14 cellular contexts compared by ENCODE assay signal in genomic region chr10:99984635-99985034, GRCh38. TPM values are rescaled to one million over a fixed set of nuclear protein-coding genes. Genes with fewer than 3 reads are reported as not detected.
DNase-seq lines count a peak whose midpoint lies in the region; ATAC-seq, FAIRE-seq and TF ChIP-seq lines count a peak whose summit lies in the region.
"Had no signal": no experiment of that assay in that cellular context is flagged by ENCODE, and none has a peak within 500 bp of the region (broad histone marks: within the 10 kb centered on the region; RNA-seq: fewer than 3 reads in every experiment).

No MANE protein-coding gene starts in this region.

- H3K36me3 ChIP-seq in Karpas-422 (ENCODE audit: insufficient read depth, low read length): no peaks in the 10 kb centered on the region
- H3K36me3 ChIP-seq in endothelial cell of umbilical vein (ENCODE audit: control insufficient read depth in 2 of 2, extremely low read depth in 1 of 2, insufficient read depth in 2 of 2, low read length in 2 of 2): peaks cover 2 to 6% of the 10 kb centered on the region in 2 experiments
- H3K36me3 ChIP-seq: BE2C had no signal

- H3K4me1 ChIP-seq in Karpas-422 (ENCODE audit: low read length) (peaks cover 83% of the 10 kb centered on the region), endothelial cell of umbilical vein (ENCODE audit: control insufficient read depth, extremely low read depth, insufficient read depth, low read length) (peaks cover 54% of the 10 kb centered on the region)
- H3K4me1 ChIP-seq: BE2C had no signal

- H3K4me3 ChIP-seq in Karpas-422 (ENCODE audit: low read length): peak overlapping the region; percentile 56
- peak overlapping the region in 1 of 3 experiments; percentile 6 for H3K4me3 ChIP-seq in endothelial cell of umbilical vein (replicated peaks in 1 of 3; ENCODE audit: insufficient read depth in 1 of 3, low read depth in 1 of 3, low read length in 3 of 3)

- no peaks in the 10 kb centered on the region for H3K27me3 ChIP-seq in Karpas-422 (ENCODE audit: low read length)
- H3K27me3 ChIP-seq in endothelial cell of umbilical vein (ENCODE audit: control insufficient read depth in 2 of 2, insufficient read depth in 2 of 2, low read length in 2 of 2): no peaks in the 10 kb centered on the region
- H3K27me3 ChIP-seq: BE2C had no signal

- peak overlapping the region in 4 of 7 donors; percentile 11 to 78 (median 46) for H3K27ac Mint-ChIP-seq in CD14-positive monocyte
- H3K27ac Mint-ChIP-seq in osteocyte (ENCODE audit: unreplicated experiment): peak overlapping the region; percentile 93
- H3K27ac Mint-ChIP-seq: activated T-helper 2 cell treated with anti-CD3 and anti-CD28 coated beads, Interferon-gamma antibody, Interleukin-2, Interleukin-4, amounts not matched to agents 10 μg/mL and 5 μg/mL and 100 μg/mL, durations not matched to agents 14 hours and 24 hours and 36 hours; T-helper 17 cell had no signal

- no peak overlapping the region for H2AFZ ChIP-seq in Karpas-422 (ENCODE audit: low read length)
- no peak overlapping the region for H2AFZ ChIP-seq in endothelial cell of umbilical vein (ENCODE audit: low read depth, low read length)

- H3K27ac ChIP-seq in Karpas-422 (ENCODE audit: low read length) (peak overlapping the region; percentile 99), endothelial cell of umbilical vein (ENCODE audit: insufficient read depth, low read depth, low read length) (peak overlapping the region; percentile 82)

- DNase-seq in CD14-positive monocyte (ENCODE audit: low spot score) (no peak), Karpas-422 (no peak), endothelial cell of umbilical vein (ENCODE audit: low read depth, low spot score) (no peak), osteocyte (ENCODE audit: extremely low spot score, unreplicated experiment) (no peak)
- DNase-seq in activated CD4-positive, CD25-positive, alpha-beta regulatory T cell (lab: John Stamatoyannopoulos, UW): no peak
- DNase-seq: BE2C, DND-41, NCI-H226, T-helper 17 cell had no signal

- H3K36me3 Mint-ChIP-seq in CD14-positive monocyte: peaks cover 5 to 6% of the 10 kb centered on the region in 2 donors
- H3K36me3 Mint-ChIP-seq in osteocyte (ENCODE audit: unreplicated experiment): no peaks in the 10 kb centered on the region

- H3K9me2 ChIP-seq in Karpas-422 (replicated peaks; ENCODE audit: insufficient read depth, low read length): no peaks in the 10 kb centered on the region

- POLR2A ChIA-PET in endothelial cell of umbilical vein (lab: Charles Lee): interaction anchor here (1.2 to 1.4 kb wide), 2 partner anchors 12 to 25 kb away, joined by 3 read pairs; partner anchors contain the start of gene DNMBP

- FAIRE-seq in endothelial cell of umbilical vein (lab: Jason Lieb, UNC): no peak
- FAIRE-seq: H54 had no signal

- H3K9ac ChIP-seq in Karpas-422 (ENCODE audit: low read length): peak overlapping the region; percentile 75
- peak overlapping the region; percentile 59 for H3K9ac ChIP-seq in endothelial cell of umbilical vein (replicated peaks; ENCODE audit: extremely low read depth, insufficient read depth, low read length)

- no peaks in the 10 kb centered on the region for H3K9me1 ChIP-seq in endothelial cell of umbilical vein (replicated peaks; ENCODE audit: control insufficient read depth, extremely low read depth, insufficient read depth, low read length)

- no peaks in the 10 kb centered on the region for H4K20me1 ChIP-seq in Karpas-422 (ENCODE audit: insufficient read depth, low read depth, low read length)
- no peaks in the 10 kb centered on the region for H4K20me1 ChIP-seq in endothelial cell of umbilical vein (replicated peaks; ENCODE audit: control insufficient read depth, extremely low read depth, insufficient read depth, low read length)

- H3K9me3 ChIP-seq in Karpas-422 (ENCODE audit: low read length): no peaks in the 10 kb centered on the region
- H3K9me3 ChIP-seq in endothelial cell of umbilical vein (replicated peaks; ENCODE audit: control insufficient read depth, insufficient read depth, low read length): no peaks in the 10 kb centered on the region
- H3K9me3 ChIP-seq: BE2C had no signal

- TF ChIP-seq CTCF in CD14-positive monocyte (IDR thresholded peaks at IDR 0.05): no peak
- TF ChIP-seq CTCF in endothelial cell of umbilical vein (IDR thresholded peaks at IDR 0.05; ENCODE audit: extremely low read depth in 1 of 2, insufficient read depth in 1 of 2, low read depth in 1 of 2, low read length in 2 of 2): no peak
- no peak for TF ChIP-seq CTCF in osteocyte (IDR thresholded peaks at IDR 0.05)

- H3K9me3 Mint-ChIP-seq in CD14-positive monocyte (no peaks in the 10 kb centered on the region), osteocyte (ENCODE audit: unreplicated experiment) (no peaks in the 10 kb centered on the region)
- H3K9me3 Mint-ChIP-seq: activated T-helper 2 cell treated with anti-CD3 and anti-CD28 coated beads, Interferon-gamma antibody, Interleukin-2, Interleukin-4, amounts not matched to agents 10 μg/mL and 5 μg/mL and 100 μg/mL, durations not matched to agents 14 hours and 24 hours and 36 hours had no signal

- H3K27me3 Mint-ChIP-seq in CD14-positive monocyte (ENCODE audit: low read depth in 3 of 3) (peaks cover 0 to 5% (median 4%) of the 10 kb centered on the region in 3 donors), osteocyte (ENCODE audit: unreplicated experiment) (no peaks in the 10 kb centered on the region)
- H3K27me3 Mint-ChIP-seq: T-helper 17 cell had no signal

- no TSS peak for BruUV-seq in endothelial cell of umbilical vein (replicated peaks; lab: Mats Ljungman, UMichigan)

- H3K4me2 ChIP-seq in Karpas-422 (ENCODE audit: low read depth, low read length, poor library complexity, severe bottlenecking) (peak overlapping the region; percentile 73), endothelial cell of umbilical vein (ENCODE audit: insufficient read depth, low read length) (peak overlapping the region; percentile 76)

- H3K4me3 Mint-ChIP-seq in CD14-positive monocyte: no peak overlapping the region
- peak overlapping the region; percentile 30 for H3K4me3 Mint-ChIP-seq in osteocyte (ENCODE audit: unreplicated experiment)
- H3K4me3 Mint-ChIP-seq: T-helper 17 cell had no signal

- H3K4me1 Mint-ChIP-seq in CD14-positive monocyte (peaks cover 39% of the 10 kb centered on the region), osteocyte (ENCODE audit: unreplicated experiment) (peaks cover 49% of the 10 kb centered on the region)
- H3K4me1 Mint-ChIP-seq: T-helper 17 cell had no signal

- no peak for TF ChIP-seq POLR2A in endothelial cell of umbilical vein (IDR thresholded peaks at IDR 0.05; ENCODE audit: low read depth, low read length)

- peaks cover 68% of the 10 kb centered on the region for H3K79me2 ChIP-seq in Karpas-422 (ENCODE audit: low read length)
- H3K79me2 ChIP-seq in endothelial cell of umbilical vein (ENCODE audit: control insufficient read depth, insufficient read depth, low read length): peaks cover 92% of the 10 kb centered on the region

- CTCF ChIA-PET in endothelial cell of umbilical vein (lab: Charles Lee): interaction anchor here (2.2 to 3.9 kb wide), 4 partner anchors 19 to 61 kb away, joined by 15 to 23 read pairs (median 17); partner anchors contain the start of gene DNMBP

- ATAC-seq in GM19455 (IDR thresholded peaks at IDR 0.05; ENCODE audit: unreplicated experiment) (no peak), GM21360 (IDR thresholded peaks at IDR 0.05; ENCODE audit: unreplicated experiment) (no peak), GM18502 (IDR thresholded peaks at IDR 0.05; ENCODE audit: poor library complexity, unreplicated experiment) (no peak)
- ATAC-seq: T-helper 17 cell had no signal

- dilution Hi-C loops in endothelial cell of umbilical vein (cut with MboI; ENCODE audit: extremely low pct_ligation_motif_present, low sequenced_read_pairs): no loop called here

- intact Hi-C loops in CD14-positive monocyte (cut with micrococcal nuclease): no loop called here
- intact Hi-C loops in endothelial cell of umbilical vein (cut with micrococcal nuclease): no loop called here

TF ChIP-seq in endothelial cell of umbilical vein, 7 proteins besides CTCF, POLR2A, EP300 and RAD21:
- no peak for TF ChIP-seq POLR2AphosphoS5 (IDR thresholded peaks at IDR 0.05; ENCODE audit: insufficient read depth, low read depth, low read length)
- TF ChIP-seq GATA2 (IDR thresholded peaks at IDR 0.05; ENCODE audit: insufficient read depth, insufficient read length, low read depth, low read length): no peak
- no peak for TF ChIP-seq MYC (IDR thresholded peaks at IDR 0.05; ENCODE audit: low read depth, low read length)
- no peak for TF ChIP-seq JUN (IDR thresholded peaks at IDR 0.05; ENCODE audit: borderline replicate concordance, insufficient read depth, insufficient read length, low read depth)
- no peak for TF ChIP-seq MAX (IDR thresholded peaks at IDR 0.05; ENCODE audit: insufficient read depth, insufficient read length)
- no peak for TF ChIP-seq FOS (IDR thresholded peaks at IDR 0.05; ENCODE audit: borderline replicate concordance, insufficient read depth, low read length)
- no peak for TF ChIP-seq EZH2 (IDR thresholded peaks at IDR 0.05; ENCODE audit: borderline replicate concordance, low read depth, low read length, severe bottlenecking)

RNA-seq across cellular contexts. Expression of gene DNMBP, which starts 25.1 kb away (rescaled TPM):
- polyA plus RNA-seq in CD14-positive monocyte: 1 to 10 TPM in 1 of 2 donors, under 1 TPM in 1; 0.83 to 1.2 TPM
- 13.8 and 16.2 TPM in 2 replicates for total RNA-seq in Karpas-422 (2014; rRNA removed; shearing (Covaris generic); ENCODE audit: low replicate concordance)
- total RNA-seq in endothelial cell of umbilical vein: 53.4 and 56.1 TPM in 2 replicates
- 28.0 and 32.0 TPM in 2 replicates for polyA plus RNA-seq in endothelial cell of umbilical vein
- 38.1 and 46.2 TPM in 2 replicates for polyA plus RNA-seq in endothelial cell of umbilical vein (2011; cell fraction: cytosol; rRNA removed)
- 99.9 and 110 TPM in 2 replicates for polyA plus RNA-seq in endothelial cell of umbilical vein (2011; cell fraction: nucleus; rRNA removed)
- 32.2 and 38.9 TPM in 2 replicates for polyA plus RNA-seq in endothelial cell of umbilical vein (2012)
- 45.9 and 49.5 TPM in 2 replicates for polyA minus RNA-seq in endothelial cell of umbilical vein
- polyA minus RNA-seq in endothelial cell of umbilical vein (2011; cell fraction: cytosol; rRNA and poly(A)+ RNA removed): 5.4 TPM
- polyA minus RNA-seq in endothelial cell of umbilical vein (2011; cell fraction: nucleus; rRNA and poly(A)+ RNA removed): 72.5 and 97.0 TPM in 2 replicates
- total RNA-seq in osteocyte: 16.2 and 17.5 TPM in 2 replicates
